ENCODE assay signal across 16 cellular contexts in the genomic region with DNA sequence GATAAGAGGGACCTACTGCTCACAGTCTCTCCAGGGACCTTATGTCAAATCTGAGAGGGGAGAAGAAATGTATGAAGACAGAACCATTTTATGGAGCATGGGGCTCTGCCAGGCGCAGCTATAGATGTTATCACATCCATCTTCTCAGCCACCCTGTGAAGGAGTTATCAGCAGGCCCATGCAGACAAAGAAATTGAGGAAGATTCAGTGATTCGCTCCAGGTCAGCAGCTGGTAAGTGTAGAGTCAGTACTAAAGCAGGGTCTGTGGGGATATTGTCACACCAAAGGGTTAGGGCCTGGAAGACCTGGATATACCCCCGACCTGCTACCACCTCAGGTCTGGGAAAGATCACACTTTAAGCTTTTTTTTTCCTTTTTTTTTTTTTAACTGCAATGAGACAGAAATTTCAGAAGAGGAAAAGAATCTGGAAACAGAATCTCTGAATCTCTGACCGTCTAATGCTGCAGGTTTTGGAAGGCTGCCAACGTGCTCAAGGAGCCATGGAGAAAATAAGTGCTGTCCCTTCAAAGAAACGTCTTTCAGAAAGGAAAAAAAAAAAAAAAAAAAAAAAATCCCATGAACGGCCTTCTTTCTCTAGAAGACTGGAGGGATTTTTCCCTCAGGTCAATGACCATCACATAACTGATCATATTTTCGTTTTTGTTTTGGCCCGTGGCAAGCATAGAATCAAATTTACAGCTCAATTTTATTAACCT.
DNase-seq lines count a peak whose midpoint lies in the region; ATAC-seq and TF ChIP-seq lines count a peak whose summit lies in the region.
"Had no signal": no experiment of that assay in that cellular context is flagged by ENCODE, and none has a peak within 500 bp of the region (broad histone marks: within the 10 kb centered on the region; RNA-seq: fewer than 3 reads in every experiment).

No MANE protein-coding gene starts in this region.

- no peak overlapping the region for H3K4me3 Mint-ChIP-seq in mesothelial cell of epicardium
- H3K4me3 Mint-ChIP-seq: activated CD4-positive, alpha-beta T cell treated with anti-CD3 and anti-CD28 coated beads, Interleukin-2, amount 10 ng/mL, durations not matched to agents 24 days and 14 days; CD4-positive, CD25-positive, alpha-beta regulatory T cell; immature natural killer cell; naive thymus-derived CD4-positive, alpha-beta T cell had no signal

- intact Hi-C loops in aorta (cut with DNase I) = no loop called here

- H3K4me1 ChIP-seq in adipocyte (ENCODE audit: control insufficient read depth, insufficient read depth, low read length) (peaks cover 8% of the 10 kb centered on the region), aorta (ENCODE audit: control insufficient read depth in 1 of 2, insufficient read depth in 2 of 2, low read length in 2 of 2) (no peaks in the 10 kb centered on the region)

- H3K27ac ChIP-seq in aorta (ENCODE audit: low read depth in 1 of 2, low read length in 2 of 2) = no peak overlapping the region

- H3K27ac Mint-ChIP-seq in mesothelial cell of epicardium = peak overlapping the region; percentile 91
- H3K27ac Mint-ChIP-seq: activated CD4-positive, alpha-beta T cell treated with anti-CD3 and anti-CD28 coated beads, Interleukin-2, amount 10 ng/mL, durations not matched to agents 24 days and 14 days; CD4-positive, CD25-positive, alpha-beta regulatory T cell; naive thymus-derived CD4-positive, alpha-beta T cell had no signal

- H3K9ac ChIP-seq in adipocyte (ENCODE audit: low read length) = no peak overlapping the region

- no peaks in the 10 kb centered on the region for H3K27me3 Mint-ChIP-seq in mesothelial cell of epicardium (ENCODE audit: low read depth)
- H3K27me3 Mint-ChIP-seq: activated CD4-positive, alpha-beta T cell treated with anti-CD3 and anti-CD28 coated beads, Interleukin-2, amount 10 ng/mL, durations not matched to agents 24 days and 14 days; CD4-positive, CD25-positive, alpha-beta regulatory T cell had no signal

- peaks cover 16% of the 10 kb centered on the region for H3K4me1 Mint-ChIP-seq in mesothelial cell of epicardium
- H3K4me1 Mint-ChIP-seq: activated CD4-positive, alpha-beta T cell treated with anti-CD3 and anti-CD28 coated beads, Interleukin-2, amount 10 ng/mL, durations not matched to agents 24 days and 14 days; CD4-positive, CD25-positive, alpha-beta regulatory T cell; immature natural killer cell; naive thymus-derived CD4-positive, alpha-beta T cell had no signal

- TF ChIP-seq RAD21 in Ishikawa (IDR thresholded peaks at IDR 0.05; ENCODE audit: low read depth) = no peak

- no peaks in the 10 kb centered on the region for H3K9me3 ChIP-seq in adipocyte (ENCODE audit: control insufficient read depth, low read length)
- no peaks in the 10 kb centered on the region for H3K9me3 ChIP-seq in aorta (ENCODE audit: control insufficient read depth, low read length)

- peak; percentile 48 for DNase-seq in COR-L47 (lab: John Stamatoyannopoulos, UW)
- DNase-seq in adipocyte (ENCODE audit: low read depth) = peak; percentile 39
- peak; percentile 27 to 57 for DNase-seq in mesothelial cell of epicardium (ENCODE audit: low spot score in 2 of 2, unreplicated experiment in 2 of 2)
- no peak for DNase-seq in aorta
- no peak for DNase-seq in dedifferentiated amniotic fluid mesenchymal stem cell (ENCODE audit: extremely low spot score)
- DNase-seq in pons (ENCODE audit: low spot score) = no peak
- DNase-seq: activated CD4-positive, alpha-beta T cell treated with anti-CD3 and anti-CD28 coated beads, Interleukin-2, amount 10 ng/mL, durations not matched to agents 24 days and 14 days; activated effector memory CD4-positive, alpha-beta T cell treated with Interleukin-2 at 50 U/mL for 16 hours; CD4-positive, CD25-positive, alpha-beta regulatory T cell; immature natural killer cell; naive thymus-derived CD4-positive, alpha-beta T cell; NCI-H774; stimulated activated CD4-positive, alpha-beta T cell treated with anti-CD3 and anti-CD28 coated beads, Interleukin-12 subunit alpha, Interleukin-12 subunit beta, amount 100 ng/mL, for 4 hours had no signal

- WGBS in aorta, 2 donors = 45 to 47% methylated on average over 9 of the region's 9 CpGs

- no peaks in the 10 kb centered on the region for H3K36me3 Mint-ChIP-seq in mesothelial cell of epicardium
- H3K36me3 Mint-ChIP-seq: CD4-positive, CD25-positive, alpha-beta regulatory T cell; immature natural killer cell; naive thymus-derived CD4-positive, alpha-beta T cell had no signal

- peaks cover 5% of the 10 kb centered on the region for H3K9me3 Mint-ChIP-seq in mesothelial cell of epicardium
- H3K9me3 Mint-ChIP-seq: activated CD4-positive, alpha-beta T cell treated with anti-CD3 and anti-CD28 coated beads, Interleukin-2, amount 10 ng/mL, durations not matched to agents 24 days and 14 days; CD4-positive, CD25-positive, alpha-beta regulatory T cell; immature natural killer cell; naive thymus-derived CD4-positive, alpha-beta T cell had no signal

- no peaks in the 10 kb centered on the region for H3K27me3 ChIP-seq in adipocyte (replicated peaks; ENCODE audit: control insufficient read depth, insufficient read depth, low read length)
- no peaks in the 10 kb centered on the region for H3K27me3 ChIP-seq in aorta (ENCODE audit: control insufficient read depth in 1 of 2, insufficient read depth in 2 of 2, low read length in 1 of 2)

- ATAC-seq in aorta (ENCODE audit: low FRiP score) = no peak
- ATAC-seq in GM21529 (IDR thresholded peaks at IDR 0.05; ENCODE audit: unreplicated experiment) = no peak
- ATAC-seq: GM12878; naive thymus-derived CD4-positive, alpha-beta T cell had no signal

- H3K4me3 ChIP-seq in adipocyte (ENCODE audit: low read length) (no peak overlapping the region), aorta (ENCODE audit: low read length in 2 of 2) (no peak overlapping the region)
- H3K4me3 ChIP-seq: GM12878 had no signal

- no peak for TF ChIP-seq CTCF in mesothelial cell of epicardium (IDR thresholded peaks at IDR 0.05; ENCODE audit: unreplicated experiment)

- H3K36me3 ChIP-seq in adipocyte (ENCODE audit: control insufficient read depth, insufficient read depth, low read length, severe bottlenecking) = no peaks in the 10 kb centered on the region
- no peaks in the 10 kb centered on the region for H3K36me3 ChIP-seq in aorta (ENCODE audit: control insufficient read depth in 1 of 2, insufficient read depth in 2 of 2, low read length in 1 of 2)

- TF ChIP-seq EP300 in Ishikawa (IDR thresholded peaks at IDR 0.05; ENCODE audit: borderline replicate concordance) = no peak

TF ChIP-seq in Ishikawa, 13 proteins besides CTCF, POLR2A, EP300 and RAD21:
- TF ChIP-seq FOXM1 (IDR thresholded peaks at IDR 0.05; ENCODE audit: borderline replicate concordance, low read depth) = no peak
- TF ChIP-seq USF1 (IDR thresholded peaks at IDR 0.05) = no peak
- peak; percentile 80 for TF ChIP-seq NFIC (IDR thresholded peaks at IDR 0.05)
- TF ChIP-seq CREB1 (IDR thresholded peaks at IDR 0.05; ENCODE audit: low read depth) = no peak
- TF ChIP-seq MAX (IDR thresholded peaks at IDR 0.05) = no peak
TF ChIP-seq in Ishikawa: peak in this region for 1.

Comparison
In these comparisons a context has a peak if more than half of its experiments do, and no peak if none do; other contexts are left out.
1. DNase-seq: peak in COR-L47 (single experiment), adipocyte (single experiment) and mesothelial cell of epicardium (2 of 2); none in aorta (0 of 2), dedifferentiated amniotic fluid mesenchymal stem cell (single experiment) and pons (single experiment).